Comparison of ENCODE assay signal across 27 cellular contexts in genomic region chr6:106439459-106439858, GRCh38.
DNase-seq lines count a peak whose midpoint lies in the region; ATAC-seq, FAIRE-seq and TF ChIP-seq lines count a peak whose summit lies in the region.
"Had no signal": no experiment of that assay in that cellular context is flagged by ENCODE, and none has a peak within 500 bp of the region (broad histone marks: within the 10 kb centered on the region; RNA-seq: fewer than 3 reads in every experiment).

No MANE protein-coding gene starts in this region.

- no peak overlapping the region for H3K27ac ChIP-seq in testis
- H3K27ac ChIP-seq: left ventricle myocardium inferior had no signal

- H3K4me1 ChIP-seq in testis = no peaks in the 10 kb centered on the region
- H3K4me1 ChIP-seq: left ventricle myocardium inferior had no signal

- no peak for FAIRE-seq in urothelium cell line (lab: Jason Lieb, UNC)
- FAIRE-seq: GM19239, HepG2 had no signal

- H3K4me3 ChIP-seq in fibroblast of mammary gland (ENCODE audit: control insufficient read depth, low read depth, low read length) = no peak overlapping the region
- no peak overlapping the region for H3K4me3 ChIP-seq in testis
- H3K4me3 ChIP-seq: left ventricle myocardium inferior had no signal

- no peak for ATAC-seq in HG03565 (IDR thresholded peaks at IDR 0.05; ENCODE audit: unreplicated experiment)
- ATAC-seq: activated CD8-positive, alpha-beta T cell treated with anti-CD3 and anti-CD28 coated beads for 36 hours; HepG2; stimulated activated memory B cell treated with anti-CD40 and anti-IgM and Interleukin-4, amounts not matched to agents 10 μg/mL and 1 μg/mL and 100 μg/mL, for 72 hours had no signal

- TF ChIP-seq CTCF in fibroblast of mammary gland (conservative IDR thresholded peaks at IDR 0.05; ENCODE audit: control insufficient read depth, insufficient read depth, low read depth, low read length) = no peak
- TF ChIP-seq CTCF in testis (IDR thresholded peaks at IDR 0.05) = no peak

- no peaks in the 10 kb centered on the region for H3K36me3 ChIP-seq in testis (ENCODE audit: low read depth, missing control alignments)
- H3K36me3 ChIP-seq: left ventricle myocardium inferior had no signal

- DNase-seq in HT-29 (ENCODE audit: low spot score) (peak; percentile 18), RPMI7951 (ENCODE audit: low read depth) (peak; percentile 19), fibroblast of mammary gland (ENCODE audit: low read depth) (peak; percentile 41), urothelium cell line (ENCODE audit: low spot score) (peak; percentile 19), NCI-H187 (lab: John Stamatoyannopoulos, UW) (no peak), testis (no peak)
- DNase-seq: activated B cell treated with CpG ODN at 0.5 μM for 24 hours; activated CD8-positive, alpha-beta T cell treated with anti-CD3 and anti-CD28 coated beads for 36 hours; activated naive CD4-positive, alpha-beta T cell; activated T-cell treated with anti-CD3 and anti-CD28 coated beads for 4 hours; amniotic stem cell; cortex of kidney; DND-41; endodermal cell; left ventricle myocardium inferior; NCI-H1436; NCI-H524; nephron progenitor cell; posterior cingulate gyrus; RPMI8226; small intestine; stimulated activated CD4-positive, alpha-beta T cell treated with anti-CD3 and anti-CD28 coated beads, Interleukin-2, amount 100 ng/mL, for 24 hours; T1000 had no signal

- no peaks in the 10 kb centered on the region for H3K9me3 ChIP-seq in testis
- H3K9me3 ChIP-seq: left ventricle myocardium inferior had no signal

- no peaks in the 10 kb centered on the region for H3K27me3 ChIP-seq in testis

- TF ChIP-seq POLR2A in testis (IDR thresholded peaks at IDR 0.05) = no peak

- intact Hi-C loops in testis (cut with DNase I; ENCODE audit: low total_unique reads) = no loop called here

- WGBS in testis, 2 donors = 86 to 88% methylated on average over 2 of the region's 2 CpGs

Comparison
In these comparisons a context has a peak if more than half of its experiments do, and no peak if none do; other contexts are left out.
1. DNase-seq: peak in HT-29 (single experiment), RPMI7951 (single experiment), fibroblast of mammary gland (single experiment) and urothelium cell line (single experiment); none in NCI-H187 (0 of 2) and testis (single experiment).